In genomic region chr7:151010307-151011096, GRCh38 we compare ENCODE assay signal across 8 cellular contexts. TPM values are rescaled to one million over a fixed set of nuclear protein-coding genes. Genes with fewer than 3 reads are reported as not detected.
DNase-seq lines count a peak whose midpoint lies in the region; ATAC-seq lines count a peak whose summit lies in the region.

No MANE protein-coding gene starts in this region.

- peaks cover 1 to 5% of the 10 kb centered on the region in 2 donors for H3K36me3 Mint-ChIP-seq in CD4-positive, alpha-beta memory T cell
- H3K36me3 Mint-ChIP-seq in activated naive CD8-positive, alpha-beta T cell treated with anti-CD3 and anti-CD28 coated beads, Interleukin-2, amount 50 U/mL, for 24 hours (ENCODE audit: low read depth): peaks cover 8% of the 10 kb centered on the region
- no peaks in the 10 kb centered on the region for H3K36me3 Mint-ChIP-seq in naive B cell

- no peaks in the 10 kb centered on the region for H3K9me3 ChIP-seq in CD4-positive, alpha-beta memory T cell (ENCODE audit: control insufficient read depth in 1 of 2, low read length in 2 of 2)
- H3K9me3 ChIP-seq in MG63: no peaks in the 10 kb centered on the region

- intact Hi-C loops in CD4-positive, alpha-beta memory T cell (cut with micrococcal nuclease): loop anchor here (10.0 kb wide), 1 partner anchor 334 kb away; the partner anchor contains the start of gene NUB1

- peak; percentile 8 for ATAC-seq in activated naive CD8-positive, alpha-beta T cell treated with anti-CD3 and anti-CD28 coated beads, Interleukin-2, amount 50 U/mL, for 24 hours
- ATAC-seq in naive B cell (ENCODE audit: low read depth in 2 of 2) (no peak), GM21528 (IDR thresholded peaks at IDR 0.05; ENCODE audit: low FRiP score, unreplicated experiment) (no peak)

- POLR2A ChIA-PET in CD4-positive, alpha-beta memory T cell (lab: Charles Lee; ENCODE audit: partially characterized antibody): interaction anchor here (0.7 to 13.0 kb wide), 18 partner anchors 8 to 1141 kb away, joined by 3 to 182 read pairs (median 5); partner anchors contain the start of genes ABCB8, FASTK, NOS3 and REPIN1

- peak overlapping the region; percentile 6 to 65 for H3K4me3 ChIP-seq in CD4-positive, alpha-beta memory T cell (ENCODE audit: low read length in 2 of 2)
- no peak overlapping the region for H3K4me3 ChIP-seq in MG63

- H3K4me1 ChIP-seq in CD4-positive, alpha-beta memory T cell (ENCODE audit: insufficient read depth, low read length): peaks cover 92% of the 10 kb centered on the region

- H3K4me1 Mint-ChIP-seq in CD4-positive, alpha-beta memory T cell: peaks cover 52 to 95% (median 72%) of the 10 kb centered on the region in 4 donors
- peaks cover 60% of the 10 kb centered on the region for H3K4me1 Mint-ChIP-seq in activated naive CD8-positive, alpha-beta T cell treated with anti-CD3 and anti-CD28 coated beads, Interleukin-2, amount 50 U/mL, for 24 hours
- H3K4me1 Mint-ChIP-seq in naive B cell: peaks cover 32 to 44% (median 38%) of the 10 kb centered on the region in 3 donors

- peak overlapping the region; percentile 68 to 89 (median 75) for H3K4me3 Mint-ChIP-seq in CD4-positive, alpha-beta memory T cell
- H3K4me3 Mint-ChIP-seq in activated naive CD8-positive, alpha-beta T cell treated with anti-CD3 and anti-CD28 coated beads, Interleukin-2, amount 50 U/mL, for 24 hours: peak overlapping the region; percentile 57
- H3K4me3 Mint-ChIP-seq in naive B cell: peak overlapping the region in 2 of 8 donors; percentile 15 to 55

- CTCF ChIA-PET in CD4-positive, alpha-beta memory T cell (lab: Charles Lee; ENCODE audit: partially characterized antibody): interaction anchor here (1.0 to 9.1 kb wide), 16 partner anchors 7 to 655 kb away, joined by 3 to 93 read pairs (median 6); partner anchors contain the start of genes ABCB8, ATG9B and NOS3

- H3K9me3 Mint-ChIP-seq in CD4-positive, alpha-beta memory T cell: peaks cover 0 to 2% (median 0%) of the 10 kb centered on the region in 8 donors
- H3K9me3 Mint-ChIP-seq in activated naive CD8-positive, alpha-beta T cell treated with anti-CD3 and anti-CD28 coated beads, Interleukin-2, amount 50 U/mL, for 24 hours: no peaks in the 10 kb centered on the region
- H3K9me3 Mint-ChIP-seq in naive B cell: no peaks in the 10 kb centered on the region

- no peaks in the 10 kb centered on the region for H3K36me3 ChIP-seq in CD4-positive, alpha-beta memory T cell (ENCODE audit: insufficient read depth, low read length)
- no peaks in the 10 kb centered on the region for H3K36me3 ChIP-seq in MG63

- no peaks in the 10 kb centered on the region for H3K27me3 ChIP-seq in CD4-positive, alpha-beta memory T cell (ENCODE audit: insufficient read depth, low read length)
- no peaks in the 10 kb centered on the region for H3K27me3 ChIP-seq in MG63

- H3K27me3 Mint-ChIP-seq in CD4-positive, alpha-beta memory T cell: no peaks in the 10 kb centered on the region
- H3K27me3 Mint-ChIP-seq in activated naive CD8-positive, alpha-beta T cell treated with anti-CD3 and anti-CD28 coated beads, Interleukin-2, amount 50 U/mL, for 24 hours: no peaks in the 10 kb centered on the region
- peaks cover 0 to 69% (median 34%) of the 10 kb centered on the region in 3 donors for H3K27me3 Mint-ChIP-seq in naive B cell

- peak overlapping the region; percentile 91 to 99 (median 97) for H3K27ac Mint-ChIP-seq in CD4-positive, alpha-beta memory T cell
- H3K27ac Mint-ChIP-seq in activated naive CD8-positive, alpha-beta T cell treated with anti-CD3 and anti-CD28 coated beads, Interleukin-2, amount 50 U/mL, for 24 hours: peak overlapping the region; percentile 76
- peak overlapping the region in 5 of 6 donors; percentile 28 to 97 (median 69) for H3K27ac Mint-ChIP-seq in naive B cell

- H3K27ac ChIP-seq in CD4-positive, alpha-beta memory T cell (ENCODE audit: low read depth, low read length): peak overlapping the region; percentile 69

- DNase-seq in CD4-positive, alpha-beta memory T cell: peak; percentile 48 to 68 (median 56)
- DNase-seq in MG63 (peak; percentile 9), naive B cell (no peak), DMS114 treated with DMSO at 0.1 percent for 48 hours (lab: John Stamatoyannopoulos, UW; ENCODE audit: unreplicated experiment) (no peak), DMS153 (lab: John Stamatoyannopoulos, UW) (no peak), kidney glomerular epithelial cell (lab: John Stamatoyannopoulos, UW) (no peak)
- no peak for DNase-seq in activated naive CD8-positive, alpha-beta T cell treated with anti-CD3 and anti-CD28 coated beads, Interleukin-2, amount 50 U/mL, for 24 hours

RNA-seq across cellular contexts. Expression of gene ATG9B, which starts 13.8 kb away (rescaled TPM):
- 10 to 100 TPM; 29.3 to 29.9 TPM for total RNA-seq in CD4-positive, alpha-beta memory T cell
- polyA plus RNA-seq in CD4-positive, alpha-beta memory T cell: 10 to 100 TPM; 16.9 to 36.6 TPM
- not detected in 2 replicates for total RNA-seq in MG63 (2014; rRNA removed; shearing (Covaris generic); ENCODE audit: low replicate concordance)
- 10 to 100 TPM in 2 of 6 donors, 1 to 10 TPM in 4; 7.6 to 14.3 (median 9.6) TPM for polyA plus RNA-seq in naive B cell (ENCODE audit: low read depth in 6 of 6)

RNA-seq across cellular contexts. Expression of gene ABCB8, which starts 17.7 kb away (rescaled TPM):
- total RNA-seq in CD4-positive, alpha-beta memory T cell: 10 to 100 TPM; 71.2 to 75.8 TPM
- polyA plus RNA-seq in CD4-positive, alpha-beta memory T cell: 10 to 100 TPM; 17.8 to 22.8 TPM
- total RNA-seq in MG63 (2014; rRNA removed; shearing (Covaris generic); ENCODE audit: low replicate concordance): 14.4 and 22.4 TPM in 2 replicates
- polyA plus RNA-seq in naive B cell (ENCODE audit: low read depth in 6 of 6): 10 to 100 TPM; 18.4 to 32.4 (median 23.4) TPM

RNA-seq across cellular contexts. Expression of gene NOS3, which starts 19.7 kb away (rescaled TPM):
- 1 to 10 TPM; 4.0 to 4.6 TPM for total RNA-seq in CD4-positive, alpha-beta memory T cell
- 10 to 100 TPM in 1 of 2 donors, 1 to 10 TPM in 1; 6.6 to 14.9 TPM for polyA plus RNA-seq in CD4-positive, alpha-beta memory T cell
- total RNA-seq in MG63 (2014; rRNA removed; shearing (Covaris generic); ENCODE audit: low replicate concordance): 0.20 TPM in 1 of 2 replicates, not detected in the other
- polyA plus RNA-seq in naive B cell (ENCODE audit: low read depth in 6 of 6): 1 to 10 TPM in 4 of 6 donors, under 1 TPM in 2; 0.29 to 2.8 (median 1.3) TPM

RNA-seq across cellular contexts. Expression of gene KCNH2, which starts 32.4 kb away (rescaled TPM):
- 1 to 10 TPM; 2.3 to 2.6 TPM for total RNA-seq in CD4-positive, alpha-beta memory T cell
- 1 to 10 TPM; 1.8 to 2.4 TPM for polyA plus RNA-seq in CD4-positive, alpha-beta memory T cell
- 0.33 TPM in 1 of 2 replicates, not detected in the other for total RNA-seq in MG63 (2014; rRNA removed; shearing (Covaris generic); ENCODE audit: low replicate concordance)
- under 1 TPM in 3 of 6 donors, not detected in 3; 0.17 to 0.29 (median 0.29) TPM for polyA plus RNA-seq in naive B cell (ENCODE audit: low read depth in 6 of 6)

RNA-seq across cellular contexts. Expression of gene ASIC3, which starts 37.8 kb away (rescaled TPM):
- total RNA-seq in CD4-positive, alpha-beta memory T cell: 10 to 100 TPM; 10.6 to 11.6 TPM
- not detected for polyA plus RNA-seq in CD4-positive, alpha-beta memory T cell
- 0.76 TPM in 1 of 2 replicates, not detected in the other for total RNA-seq in MG63 (2014; rRNA removed; shearing (Covaris generic); ENCODE audit: low replicate concordance)
- polyA plus RNA-seq in naive B cell (ENCODE audit: low read depth in 6 of 6): not detected

Comparison
In these comparisons a context has a peak if more than half of its experiments do, and no peak if none do; other contexts are left out.
1. DNase-seq: peak in CD4-positive, alpha-beta memory T cell (5 of 5) and MG63 (single experiment); none in activated naive CD8-positive, alpha-beta T cell treated with anti-CD3 and anti-CD28 coated beads, Interleukin-2, amount 50 U/mL, for 24 hours (single experiment), naive B cell (single experiment), DMS114 treated with DMSO at 0.1 percent for 48 hours (single experiment), DMS153 (single experiment) and kidney glomerular epithelial cell (single experiment).
2. RNA of gene ATG9B, which starts 13.8 kb away (total RNA-seq): 29.3 to 29.9 TPM in CD4-positive, alpha-beta memory T cell; not detected in MG63; every median in the first group is over 10 times any median in the second.
3. Peak in every context shown above with its lines, with median percentiles within 50 percentile points of each other: H3K27ac Mint-ChIP-seq.